1 cellular context compared by ENCODE assay signal in genomic region chr16:30248379-30248778, GRCh38. TPM values are rescaled to one million over a fixed set of nuclear protein-coding genes. Genes with fewer than 3 reads are reported as not detected.
"Had no signal": no experiment of that assay in that cellular context is flagged by ENCODE, and none has a peak within 500 bp of the region (broad histone marks: within the 10 kb centered on the region; RNA-seq: fewer than 3 reads in every experiment).

TSS of gene NPIPB13 (minus strand) at chr16:30248479. CDS start at chr16:30245573, 2,906 bp downstream.

RNA-seq across cellular contexts. Expression of gene NPIPB13, which starts in this region (rescaled TPM):
- total RNA-seq: fibroblast of villous mesenchyme had no signal
